Comparison of ENCODE assay signal across 20 cellular contexts in the genomic region with DNA sequence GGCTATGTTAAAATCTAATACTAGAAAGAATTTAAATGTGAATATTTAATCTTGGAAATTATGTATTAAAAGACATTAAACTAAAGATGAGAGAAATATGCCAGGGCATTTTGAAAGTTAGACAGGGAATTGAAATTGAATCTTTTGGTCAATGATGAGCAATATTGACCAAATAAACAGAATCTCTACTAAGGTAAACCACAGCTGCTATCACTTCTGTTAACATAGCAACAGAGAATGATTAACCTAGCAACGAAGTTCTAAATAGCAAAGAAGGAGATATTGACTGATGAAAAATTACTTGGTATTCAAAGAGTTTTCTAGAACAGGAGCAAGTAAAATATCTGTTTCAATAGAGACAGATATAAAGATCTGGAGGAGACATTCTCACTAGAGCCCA. TPM values are rescaled to one million over a fixed set of nuclear protein-coding genes. Genes with fewer than 3 reads are reported as not detected.
DNase-seq lines count a peak whose midpoint lies in the region; ATAC-seq and TF ChIP-seq lines count a peak whose summit lies in the region.
"Had no signal": no experiment of that assay in that cellular context is flagged by ENCODE, and none has a peak within 500 bp of the region (broad histone marks: within the 10 kb centered on the region; RNA-seq: fewer than 3 reads in every experiment).

No MANE protein-coding gene starts in this region.

- no peaks in the 10 kb centered on the region for H4K20me1 ChIP-seq in hepatocyte (ENCODE audit: insufficient read depth, poor library complexity, severe bottlenecking)

- H3K4me3 Mint-ChIP-seq in stimulated activated naive CD8-positive, alpha-beta T cell treated with anti-CD3 and anti-CD28 coated beads, Interleukin-15, amount 100 ng/mL, for 72 hours: no peak overlapping the region
- H3K4me3 Mint-ChIP-seq: activated CD8-positive, alpha-beta T cell treated with anti-CD3 and anti-CD28 coated beads for 36 hours; activated T-helper 17 cell treated with anti-CD3 and anti-CD28 coated beads, Interleukin-2, amount 50 U/mL, for 72 hours; CD4-positive, alpha-beta T cell; central memory CD8-positive, alpha-beta T cell; endodermal cell had no signal

- DNase-seq in DMS53 (lab: John Stamatoyannopoulos, UW): peak; percentile 76
- no peak for DNase-seq in stimulated activated naive CD8-positive, alpha-beta T cell treated with anti-CD3 and anti-CD28 coated beads, Interleukin-15, amount 100 ng/mL, for 72 hours
- no peak for DNase-seq in hepatocyte (ENCODE audit: low spot score)
- no peak for DNase-seq in middle frontal gyrus (ENCODE audit: extremely low spot score, low spot score)
- DNase-seq in vagina (ENCODE audit: extremely low spot score in 2 of 2): no peak
- DNase-seq: 8988T; activated CD8-positive, alpha-beta T cell treated with anti-CD3 and anti-CD28 coated beads for 36 hours; CD4-positive, alpha-beta T cell; EL; endodermal cell; left lung; MG63; NCI-H2029 treated with DMSO at 0.1 percent for 48 hours; NCI-H774; posterior cingulate gyrus had no signal

- H3K27me3 ChIP-seq in hepatocyte: no peaks in the 10 kb centered on the region
- H3K27me3 ChIP-seq in vagina: no peaks in the 10 kb centered on the region
- H3K27me3 ChIP-seq: left lung, MG63 had no signal

- H3K27ac Mint-ChIP-seq in stimulated activated naive CD8-positive, alpha-beta T cell treated with anti-CD3 and anti-CD28 coated beads, Interleukin-15, amount 100 ng/mL, for 72 hours: no peak overlapping the region
- H3K27ac Mint-ChIP-seq: activated CD8-positive, alpha-beta T cell treated with anti-CD3 and anti-CD28 coated beads for 36 hours; activated T-helper 17 cell treated with anti-CD3 and anti-CD28 coated beads, Interleukin-2, amount 50 U/mL, for 72 hours; CD4-positive, alpha-beta T cell; endodermal cell had no signal

- no peak overlapping the region for H3K4me2 ChIP-seq in hepatocyte

- no peak overlapping the region for H2AFZ ChIP-seq in hepatocyte

- no peaks in the 10 kb centered on the region for H3K9me3 Mint-ChIP-seq in stimulated activated naive CD8-positive, alpha-beta T cell treated with anti-CD3 and anti-CD28 coated beads, Interleukin-15, amount 100 ng/mL, for 72 hours
- H3K9me3 Mint-ChIP-seq: activated CD8-positive, alpha-beta T cell treated with anti-CD3 and anti-CD28 coated beads for 36 hours; activated T-helper 17 cell treated with anti-CD3 and anti-CD28 coated beads, Interleukin-2, amount 50 U/mL, for 72 hours; CD4-positive, alpha-beta T cell; central memory CD8-positive, alpha-beta T cell; endodermal cell had no signal

- H3K27ac ChIP-seq in hepatocyte: no peak overlapping the region
- no peak overlapping the region for H3K27ac ChIP-seq in vagina
- H3K27ac ChIP-seq: left lung had no signal

- H3K36me3 ChIP-seq in hepatocyte (replicated peaks; ENCODE audit: insufficient read depth, low read depth): no peaks in the 10 kb centered on the region
- no peaks in the 10 kb centered on the region for H3K36me3 ChIP-seq in vagina
- H3K36me3 ChIP-seq: left lung, MG63 had no signal

- ATAC-seq in GM19372 (IDR thresholded peaks at IDR 0.05; ENCODE audit: low read depth, unreplicated experiment): peak; percentile 43
- peak; percentile 49 for ATAC-seq in HG02798 (IDR thresholded peaks at IDR 0.05; ENCODE audit: poor library complexity, unreplicated experiment)
- peak; percentile 89 for ATAC-seq in HG03354 (IDR thresholded peaks at IDR 0.05; ENCODE audit: poor library complexity, severe bottlenecking, unreplicated experiment)
- no peak for ATAC-seq in stimulated activated naive CD8-positive, alpha-beta T cell treated with anti-CD3 and anti-CD28 coated beads, Interleukin-15, amount 100 ng/mL, for 72 hours
- ATAC-seq: activated CD8-positive, alpha-beta T cell treated with anti-CD3 and anti-CD28 coated beads for 36 hours; activated T-helper 17 cell treated with anti-CD3 and anti-CD28 coated beads, Interleukin-2, amount 50 U/mL, for 72 hours; left lung had no signal

- H3K9me3 ChIP-seq in hepatocyte (ENCODE audit: low read depth) (no peaks in the 10 kb centered on the region), vagina (no peaks in the 10 kb centered on the region)
- H3K9me3 ChIP-seq: left lung, MG63 had no signal

- no peaks in the 10 kb centered on the region for H3K9me2 ChIP-seq in hepatocyte (replicated peaks; ENCODE audit: insufficient read depth)

- H3K4me3 ChIP-seq in hepatocyte (no peak overlapping the region), vagina (no peak overlapping the region)
- H3K4me3 ChIP-seq: left lung, MG63 had no signal

- TF ChIP-seq CTCF in hepatocyte (IDR thresholded peaks at IDR 0.05; ENCODE audit: poor library complexity): no peak
- no peak for TF ChIP-seq CTCF in vagina (IDR thresholded peaks at IDR 0.05)

- no peaks in the 10 kb centered on the region for H3K79me2 ChIP-seq in hepatocyte

- no peaks in the 10 kb centered on the region for H3K4me1 ChIP-seq in hepatocyte (ENCODE audit: insufficient read depth)
- H3K4me1 ChIP-seq in vagina: no peaks in the 10 kb centered on the region
- H3K4me1 ChIP-seq: left lung had no signal

- intact Hi-C loops in vagina (cut with DNase I): no loop called here

- H3K4me1 Mint-ChIP-seq in stimulated activated naive CD8-positive, alpha-beta T cell treated with anti-CD3 and anti-CD28 coated beads, Interleukin-15, amount 100 ng/mL, for 72 hours: no peaks in the 10 kb centered on the region
- H3K4me1 Mint-ChIP-seq: activated T-helper 17 cell treated with anti-CD3 and anti-CD28 coated beads, Interleukin-2, amount 50 U/mL, for 72 hours; central memory CD8-positive, alpha-beta T cell had no signal

- WGBS in hepatocyte (ENCODE audit: low lambda C conversion rate, missing lambda C conversion rate): 59% methylated on average over 1 of the region's 1 CpG

- TF ChIP-seq POLR2A in vagina (IDR thresholded peaks at IDR 0.05): no peak

- peaks cover 8% of the 10 kb centered on the region for H3K27me3 Mint-ChIP-seq in stimulated activated naive CD8-positive, alpha-beta T cell treated with anti-CD3 and anti-CD28 coated beads, Interleukin-15, amount 100 ng/mL, for 72 hours
- H3K27me3 Mint-ChIP-seq: activated T-helper 17 cell treated with anti-CD3 and anti-CD28 coated beads, Interleukin-2, amount 50 U/mL, for 72 hours; central memory CD8-positive, alpha-beta T cell had no signal

RNA-seq across cellular contexts. Expression of a gene that starts 45.2 kb away (rescaled TPM):
- total RNA-seq in hepatocyte (1.9 and 4.8 TPM in 2 replicates), vagina (14.0 TPM)
- 11.2 and 15.9 TPM in 2 replicates for polyA plus RNA-seq in hepatocyte
- total RNA-seq: activated CD8-positive, alpha-beta T cell treated with anti-CD3 and anti-CD28 coated beads for 36 hours; activated T-helper 17 cell treated with anti-CD3 and anti-CD28 coated beads, Interleukin-2, amount 50 U/mL, for 72 hours; CD4-positive, alpha-beta T cell had no signal
